Comparison of ENCODE assay signal across 9 cellular contexts in genomic region chr20:20452254-20452676, GRCh38.
DNase-seq lines count a peak whose midpoint lies in the region; ATAC-seq and TF ChIP-seq lines count a peak whose summit lies in the region.
"Had no signal": no experiment of that assay in that cellular context is flagged by ENCODE, and none has a peak within 500 bp of the region (broad histone marks: within the 10 kb centered on the region; RNA-seq: fewer than 3 reads in every experiment).

No MANE protein-coding gene starts in this region.

- H3K27me3 ChIP-seq in NT2/D1 (ENCODE audit: insufficient read depth, insufficient read length) (no peaks in the 10 kb centered on the region), psoas muscle (ENCODE audit: insufficient read depth in 3 of 3, low read length in 2 of 3) (no peaks in the 10 kb centered on the region)

- H3K36me3 ChIP-seq in NT2/D1 (ENCODE audit: insufficient read depth, insufficient read length, low read length) (no peaks in the 10 kb centered on the region), psoas muscle (ENCODE audit: insufficient read depth in 1 of 2, low read depth in 1 of 2) (peaks cover 2 to 5% of the 10 kb centered on the region in 2 donors)

- peaks cover 3% of the 10 kb centered on the region for H3K27me3 Mint-ChIP-seq in glutamatergic neuron (ENCODE audit: unreplicated experiment)

- H3K9me3 ChIP-seq in NT2/D1 (ENCODE audit: insufficient read depth, low read length) = no peaks in the 10 kb centered on the region
- no peaks in the 10 kb centered on the region for H3K9me3 ChIP-seq in psoas muscle

- 17 to 31% (median 26%) methylated on average over 19 of the region's 19 CpGs for WGBS in psoas muscle, 3 donors

- H3K4me1 ChIP-seq in NT2/D1 (ENCODE audit: insufficient read depth, insufficient read length) (peaks cover 3% of the 10 kb centered on the region), psoas muscle (peaks cover 20% of the 10 kb centered on the region)

- no peaks in the 10 kb centered on the region for H3K36me3 Mint-ChIP-seq in glutamatergic neuron (ENCODE audit: unreplicated experiment)

- peak; percentile 95 for ATAC-seq in GM18868 (IDR thresholded peaks at IDR 0.05; ENCODE audit: unreplicated experiment)
- ATAC-seq in HG03060 (IDR thresholded peaks at IDR 0.05; ENCODE audit: low read depth, unreplicated experiment) = peak; percentile 91
- peak; percentile 72 to 87 (median 83) for ATAC-seq in psoas muscle

- DNase-seq in A172 (ENCODE audit: low spot score) (peak; percentile 77), NT2/D1 (ENCODE audit: low read depth, low spot score) (peak; percentile 49), activated gamma-delta T cell treated with Interleukin-2 at 50 U/mL for 16 hours (peak; percentile 44), glutamatergic neuron (peak; percentile 91), psoas muscle (peak; percentile 64 to 79), SIG-M5 treated with dmso at 0.1 percent for 504 hours (lab: John Stamatoyannopoulos, UW; ENCODE audit: unreplicated experiment) (no peak)
- DNase-seq: DND-41 had no signal

- no peak overlapping the region for H3K27ac ChIP-seq in psoas muscle

- intact Hi-C loops in psoas muscle (cut with DNase I) = no loop called here

- H3K4me3 Mint-ChIP-seq in glutamatergic neuron (ENCODE audit: unreplicated experiment) = peak overlapping the region; percentile 79

- TF ChIP-seq CTCF in glutamatergic neuron (IDR thresholded peaks at IDR 0.05; ENCODE audit: partially characterized antibody, unreplicated experiment) (no peak), psoas muscle (IDR thresholded peaks at IDR 0.05) (no peak)

- H3K27ac Mint-ChIP-seq in glutamatergic neuron (ENCODE audit: unreplicated experiment) = peak overlapping the region; percentile 96

- peak overlapping the region; percentile 11 for H3K4me3 ChIP-seq in NT2/D1 (ENCODE audit: insufficient read length, low read depth)
- H3K4me3 ChIP-seq in psoas muscle = no peak overlapping the region

- no peak overlapping the region for H3K9ac ChIP-seq in NT2/D1 (ENCODE audit: insufficient read length, low read depth)

- H3K4me1 Mint-ChIP-seq in glutamatergic neuron (ENCODE audit: low read depth, unreplicated experiment) = peaks cover 69% of the 10 kb centered on the region

- H3K9me3 Mint-ChIP-seq in glutamatergic neuron (ENCODE audit: unreplicated experiment) = peaks cover 9% of the 10 kb centered on the region
